ENCODE assay signal across 1 cellular context in genomic region chr22:20885557-20886323, GRCh38.
A peak's percentile ranks its signal among the peaks of the same experiment; 100 is the strongest.
TF ChIP-seq lines count a peak whose summit lies in the region.

No MANE protein-coding gene starts in this region.

TF ChIP-seq in K562, 482 proteins besides CTCF, POLR2A, EP300 and RAD21 (continued from another document and continues in another):
- TF ChIP-seq VEZF1 (CRISPR knock-in tag; IDR thresholded peaks at IDR 0.05) (peak; percentile 63), ZSCAN29 (IDR thresholded peaks at IDR 0.05) (no peak), BRF1 (IDR thresholded peaks at IDR 0.05; ENCODE audit: borderline replicate concordance, extremely low read depth, insufficient read length) (no peak), ZNF696 (CRISPR knock-in tag; conservative IDR thresholded peaks at IDR 0.05) (0 out of 2 replicates have a peak, but pooled peaks have one; percentile 27), HDAC2 (IDR thresholded peaks at IDR 0.05) (peak; percentile 99), JUN (IDR thresholded peaks at IDR 0.05; ENCODE audit: borderline replicate concordance, low read depth, low read length) (peak; percentile 78; the same call in 1 of the 2 replicates), JUN (CRISPR knock-in tag; IDR thresholded peaks at IDR 0.05; ENCODE audit: borderline replicate concordance) (no peak), ZNF830 (CRISPR knock-in tag; IDR thresholded peaks at IDR 0.05) (peak; percentile 97; the same call in 1 of the 2 replicates), E2F5 (CRISPR knock-in tag; IDR thresholded peaks at IDR 0.05) (no peak; the same call in 1 of the 2 replicates), SNAPC5 (CRISPR knock-in tag; IDR thresholded peaks at IDR 0.05) (no peak), CEBPB (tag; IDR thresholded peaks at IDR 0.05) (peak; percentile 70), MAFF (IDR thresholded peaks at IDR 0.05; ENCODE audit: low read length) (peak; percentile 39), ILF3 (IDR thresholded peaks at IDR 0.05; ENCODE audit: borderline replicate concordance) (no peak), EWSR1 (IDR thresholded peaks at IDR 0.05; ENCODE audit: borderline replicate concordance, low read depth, partially characterized antibody) (no peak), RFX7 (CRISPR knock-in tag; IDR thresholded peaks at IDR 0.05) (0 out of 2 replicates have a peak, but pooled peaks have one; percentile 70), ZNF277 (CRISPR knock-in tag; IDR thresholded peaks at IDR 0.05; ENCODE audit: borderline replicate concordance) (no peak), MEF2D (tag; conservative IDR thresholded peaks at IDR 0.05; ENCODE audit: low read depth) (peak; percentile 92), ZBTB17 (CRISPR knock-in tag; IDR thresholded peaks at IDR 0.05) (peak; percentile 94), TEAD2 (tag; IDR thresholded peaks at IDR 0.05) (no peak), MAZ (CRISPR knock-in tag; conservative IDR thresholded peaks at IDR 0.05 in 1 of 2, IDR thresholded peaks at IDR 0.05 in 1 of 2) (peak; percentile 98), RB1 (IDR thresholded peaks at IDR 0.05; ENCODE audit: low read depth) (no peak), FIP1L1 (IDR thresholded peaks at IDR 0.05; ENCODE audit: low read depth, low read length, poor library complexity, severe bottlenecking) (no peak), NR0B1 (IDR thresholded peaks at IDR 0.05; ENCODE audit: partially characterized antibody) (no peak), ZNF318 (IDR thresholded peaks at IDR 0.05; ENCODE audit: borderline replicate concordance in 1 of 2, low read depth in 1 of 2) (peak in 1 of 2 experiments; percentile 50; a peak in 1 of 4 replicates), KLF6 (CRISPR knock-in tag; IDR thresholded peaks at IDR 0.05; ENCODE audit: borderline replicate concordance) (peak; percentile 21), ATF3 (IDR thresholded peaks at IDR 0.05) (no peak), ATF3 (CRISPR knock-in tag; conservative IDR thresholded peaks at IDR 0.05) (peak; percentile 88), CHD1 (IDR thresholded peaks at IDR 0.05; ENCODE audit: low read length) (peak; percentile 41), CUX1 (CRISPR knock-in tag; IDR thresholded peaks at IDR 0.05) (peak; percentile 76; the same call in 1 of the 2 replicates), ZNF165 (CRISPR knock-in tag; IDR thresholded peaks at IDR 0.05; ENCODE audit: borderline replicate concordance) (peak; percentile 93; the same call in 1 of the 2 replicates), IRF2 (CRISPR knock-in tag; IDR thresholded peaks at IDR 0.05) (no peak), ARNT (IDR thresholded peaks at IDR 0.05) (peak; percentile 45 to 92), POLR3G (IDR thresholded peaks at IDR 0.05; ENCODE audit: extremely low read depth, insufficient read length, insufficient replicate concordance) (no peak), ESRRA (IDR thresholded peaks at IDR 0.05; ENCODE audit: borderline replicate concordance, low read depth) (peak; percentile 91), GTF2B (IDR thresholded peaks at IDR 0.05; ENCODE audit: extremely low read depth, insufficient read length) (no peak), NFATC3 (IDR thresholded peaks at IDR 0.05) (peak; percentile 80; the same call in 1 of the 2 replicates), ZNF695 (CRISPR knock-in tag; IDR thresholded peaks at IDR 0.05) (no peak), BDP1 (IDR thresholded peaks at IDR 0.05; ENCODE audit: insufficient read depth, insufficient read length) (no peak), PRMT5 (CRISPR knock-in tag; IDR thresholded peaks at IDR 0.05) (no peak), SAP30 (IDR thresholded peaks at IDR 0.05; ENCODE audit: borderline replicate concordance, insufficient read depth, low read depth, low read length, poor library complexity, severe bottlenecking) (peak; percentile 94), SMARCE1 (IDR thresholded peaks at IDR 0.05) (peak; percentile 93), SREBF1 (IDR thresholded peaks at IDR 0.05; ENCODE audit: borderline replicate concordance, low read depth, low read length) (peak; percentile 80; the same call in 1 of the 2 replicates), ZNF785 (CRISPR knock-in tag; IDR thresholded peaks at IDR 0.05) (no peak)
